In genomic region chr21:38219049-38219628, GRCh38 we compare ENCODE assay signal across 8 cellular contexts. TPM values are rescaled to one million over a fixed set of nuclear protein-coding genes. Genes with fewer than 3 reads are reported as not detected.
A peak's percentile ranks its signal among the peaks of the same experiment; 100 is the strongest.
DNase-seq lines count a peak whose midpoint lies in the region; ATAC-seq and TF ChIP-seq lines count a peak whose summit lies in the region.

No MANE protein-coding gene starts in this region.

- peak overlapping the region; percentile 38 for H2AFZ ChIP-seq in osteoblast (ENCODE audit: low read length)

- peaks cover 6% of the 10 kb centered on the region for H3K4me1 ChIP-seq in osteoblast (ENCODE audit: insufficient read depth, low read length)
- peaks cover 5 to 16% (median 10%) of the 10 kb centered on the region in 4 donors for H3K4me1 ChIP-seq in upper lobe of left lung

- no peak for TF ChIP-seq POLR2A in upper lobe of left lung (IDR thresholded peaks at IDR 0.05)

- peaks cover 5% of the 10 kb centered on the region for H3K4me1 Mint-ChIP-seq in activated T-helper 17 cell treated with anti-CD3 and anti-CD28 coated beads, Interleukin-2, amount 50 U/mL, for 72 hours

- H3K9me3 Mint-ChIP-seq in activated T-helper 17 cell treated with anti-CD3 and anti-CD28 coated beads, Interleukin-2, amount 50 U/mL, for 72 hours = peaks cover 14% of the 10 kb centered on the region

- H3K27ac ChIP-seq in osteoblast (ENCODE audit: low read depth, low read length) = peak overlapping the region; percentile 22
- H3K27ac ChIP-seq in upper lobe of left lung = peak overlapping the region; percentile 11 to 75 (median 50)

- H3K36me3 Mint-ChIP-seq in activated T-helper 17 cell treated with anti-CD3 and anti-CD28 coated beads, Interleukin-2, amount 50 U/mL, for 72 hours (ENCODE audit: low read depth) = no peaks in the 10 kb centered on the region

- no peak overlapping the region for H3K27ac Mint-ChIP-seq in activated T-helper 17 cell treated with anti-CD3 and anti-CD28 coated beads, Interleukin-2, amount 50 U/mL, for 72 hours

- peak; percentile 56 for ATAC-seq in activated T-helper 17 cell treated with anti-CD3 and anti-CD28 coated beads, Interleukin-2, amount 50 U/mL, for 72 hours (replicated peaks)
- peak; percentile 92 to 94 for ATAC-seq in upper lobe of left lung (ENCODE audit: low FRiP score in 2 of 2)
- no peak for ATAC-seq in HG03520 (IDR thresholded peaks at IDR 0.05; ENCODE audit: unreplicated experiment)

- H3K36me3 ChIP-seq in osteoblast (ENCODE audit: insufficient read depth, low read length) (no peaks in the 10 kb centered on the region), upper lobe of left lung (no peaks in the 10 kb centered on the region)

- 0 to 4% methylated on average over 7 of the region's 7 CpGs for WGBS in upper lobe of left lung, 2 donors

- peaks cover 11% of the 10 kb centered on the region for H3K27me3 Mint-ChIP-seq in activated T-helper 17 cell treated with anti-CD3 and anti-CD28 coated beads, Interleukin-2, amount 50 U/mL, for 72 hours

- H4K20me1 ChIP-seq in osteoblast (ENCODE audit: insufficient read depth, low read length) = no peaks in the 10 kb centered on the region

- no peak for TF ChIP-seq EP300 in upper lobe of left lung (IDR thresholded peaks at IDR 0.05)

- H3K27me3 ChIP-seq in osteoblast (ENCODE audit: insufficient read depth, low read length) = no peaks in the 10 kb centered on the region
- no peaks in the 10 kb centered on the region for H3K27me3 ChIP-seq in upper lobe of left lung

- no peak overlapping the region for H3K4me2 ChIP-seq in osteoblast (ENCODE audit: insufficient read depth, low read length)

- peak; percentile 85 for TF ChIP-seq CTCF in GM12872 (IDR thresholded peaks at IDR 0.05; ENCODE audit: insufficient read depth, low read depth, low read length)
- TF ChIP-seq CTCF in osteoblast (IDR thresholded peaks at IDR 0.05; ENCODE audit: extremely low read depth, low read depth, low read length) = peak; percentile 97
- peak; percentile 91 to 96 (median 94) for TF ChIP-seq CTCF in upper lobe of left lung (IDR thresholded peaks at IDR 0.05)

- no peak overlapping the region for H3K4me3 Mint-ChIP-seq in activated T-helper 17 cell treated with anti-CD3 and anti-CD28 coated beads, Interleukin-2, amount 50 U/mL, for 72 hours

- H3K9me3 ChIP-seq in osteoblast (ENCODE audit: low read depth, low read length) (peaks cover 8% of the 10 kb centered on the region), upper lobe of left lung (peaks cover 7 to 19% (median 18%) of the 10 kb centered on the region in 4 donors)

- no peak overlapping the region for H3K4me3 ChIP-seq in osteoblast (ENCODE audit: insufficient read depth, low read length)
- no peak overlapping the region for H3K4me3 ChIP-seq in upper lobe of left lung

- H3K79me2 ChIP-seq in osteoblast (ENCODE audit: insufficient read depth, low read length) = no peaks in the 10 kb centered on the region

- DNase-seq in LHCN-M2 (ENCODE audit: low read depth) (peak; percentile 88), RKO (ENCODE audit: low spot score) (peak; percentile 74), foreskin melanocyte (peak; percentile 51), osteoblast (ENCODE audit: insufficient read length, low spot score, missing footprints) (peak; percentile 80), upper lobe of left lung (peak in 1 of 2 donors; percentile 88)

RNA-seq across cellular contexts. Expression of gene KCNJ15, which starts 37.7 kb away (rescaled TPM):
- total RNA-seq in LHCN-M2 (2014; rRNA removed) (19.2 and 19.8 TPM in 2 replicates), osteoblast (10.0 and 10.1 TPM in 2 replicates), upper lobe of left lung (10 to 100 TPM; 17.9 to 93.0 (median 48.6) TPM)
- polyA plus RNA-seq in LHCN-M2 (2012) = 10.5 TPM
- under 1 TPM; 0.09 to 0.69 TPM for total RNA-seq in activated T-helper 17 cell treated with anti-CD3 and anti-CD28 coated beads, Interleukin-2, amount 50 U/mL, for 72 hours
